In genomic region chr7:99406557-99406956, GRCh38 we compare ENCODE assay signal across 1 cellular context.
TF ChIP-seq lines count a peak whose summit lies in the region.

No MANE protein-coding gene starts in this region.

TF ChIP-seq in GM23338, 12 proteins besides CTCF, POLR2A, EP300 and RAD21 (continued from another document):
- TF ChIP-seq POLR2AphosphoS5 (IDR thresholded peaks at IDR 0.05; ENCODE audit: low read depth) (no peak), EZH2phosphoT487 (IDR thresholded peaks at IDR 0.05; ENCODE audit: unreplicated experiment) (no peak), EZH2 (IDR thresholded peaks at IDR 0.05; ENCODE audit: low read depth, unreplicated experiment) (no peak)
